18 cellular contexts compared by ENCODE assay signal in genomic region chr17:64328036-64328874, GRCh38.
A peak's percentile ranks its signal among the peaks of the same experiment; 100 is the strongest.
DNase-seq lines count a peak whose midpoint lies in the region; ATAC-seq, FAIRE-seq and TF ChIP-seq lines count a peak whose summit lies in the region.
"Had no signal": no experiment of that assay in that cellular context is flagged by ENCODE, and none has a peak within 500 bp of the region (broad histone marks: within the 10 kb centered on the region; RNA-seq: fewer than 3 reads in every experiment).

No MANE protein-coding gene starts in this region.

- no peak for FAIRE-seq in kidney (lab: Jason Lieb, UNC)
- FAIRE-seq: GM18507 had no signal

- H3K4me1 ChIP-seq in kidney (ENCODE audit: control insufficient read depth in 1 of 2, insufficient read depth in 1 of 2, low read depth in 1 of 2, low read length in 2 of 2) (peaks cover 14 to 19% of the 10 kb centered on the region in 2 donors), sigmoid colon (peaks cover 0 to 4% (median 2%) of the 10 kb centered on the region in 4 donors), uterus (peaks cover 0 to 8% of the 10 kb centered on the region in 2 donors)

- intact Hi-C loops in kidney (cut with DNase I) (no loop called here), sigmoid colon (cut with DNase I) (no loop called here), uterus (cut with DNase I; ENCODE audit: low total_unique reads) (no loop called here)

- POLR2A ChIA-PET in activated naive CD8-positive, alpha-beta T cell treated with anti-CD3 and anti-CD28 coated beads, Interleukin-2, amount 10 ng/mL, durations not matched to agents 7 days and 5 days (lab: Charles Lee) = interaction anchor here (0.6 to 0.9 kb wide), 3 partner anchors 15 to 485 kb away, joined by 3 to 6 read pairs (median 3); no protein-coding TSS in a partner anchor

- peaks cover 46% of the 10 kb centered on the region for H3K36me3 Mint-ChIP-seq in activated naive CD8-positive, alpha-beta T cell treated with anti-CD3 and anti-CD28 coated beads, Interleukin-2, amount 10 ng/mL, durations not matched to agents 7 days and 5 days
- H3K36me3 Mint-ChIP-seq in activated naive CD8-positive, alpha-beta T cell treated with anti-CD3 and anti-CD28 coated beads, Interleukin-2, amount 50 U/mL, for 24 hours (ENCODE audit: low read depth) = peaks cover 5% of the 10 kb centered on the region

- H3K4me3 ChIP-seq in kidney (ENCODE audit: low read length in 2 of 2) (no peak overlapping the region), sigmoid colon (no peak overlapping the region), uterus (no peak overlapping the region)
- H3K4me3 ChIP-seq: cardiac muscle cell had no signal

- H3K9me3 Mint-ChIP-seq in activated naive CD8-positive, alpha-beta T cell treated with anti-CD3 and anti-CD28 coated beads, Interleukin-2, amount 10 ng/mL, durations not matched to agents 7 days and 5 days = no peaks in the 10 kb centered on the region
- H3K9me3 Mint-ChIP-seq in activated naive CD8-positive, alpha-beta T cell treated with anti-CD3 and anti-CD28 coated beads, Interleukin-2, amount 50 U/mL, for 24 hours = no peaks in the 10 kb centered on the region
- H3K9me3 Mint-ChIP-seq: naive thymus-derived CD8-positive, alpha-beta T cell had no signal

- peak overlapping the region; percentile 33 to 76 for H3K27ac ChIP-seq in kidney (ENCODE audit: low read depth in 2 of 2, low read length in 2 of 2)
- H3K27ac ChIP-seq in sigmoid colon = peak overlapping the region; percentile 10 to 70 (median 38)
- H3K27ac ChIP-seq in uterus = peak overlapping the region; percentile 77 to 78
- H3K27ac ChIP-seq: cardiac muscle cell had no signal

- ATAC-seq in activated naive CD8-positive, alpha-beta T cell treated with anti-CD3 and anti-CD28 coated beads, Interleukin-2, amount 10 ng/mL, durations not matched to agents 7 days and 5 days (ENCODE audit: low read depth) = no peak
- ATAC-seq in activated naive CD8-positive, alpha-beta T cell treated with anti-CD3 and anti-CD28 coated beads, Interleukin-2, amount 50 U/mL, for 24 hours = no peak
- ATAC-seq in stimulated activated naive CD8-positive, alpha-beta T cell treated with anti-CD3 and anti-CD28 coated beads, Interleukin-15, Interleukin-2, amounts not matched to agents 100 U/mL and 50 U/mL, for 24 hours = no peak
- ATAC-seq in HG02623 (IDR thresholded peaks at IDR 0.05; ENCODE audit: unreplicated experiment) = no peak
- ATAC-seq: HCT116; naive thymus-derived CD8-positive, alpha-beta T cell had no signal

- no peaks in the 10 kb centered on the region for H3K27me3 ChIP-seq in sigmoid colon
- no peaks in the 10 kb centered on the region for H3K27me3 ChIP-seq in uterus
- H3K27me3 ChIP-seq: cardiac muscle cell had no signal

- no peak for TF ChIP-seq CTCF in kidney (IDR thresholded peaks at IDR 0.05; ENCODE audit: borderline replicate concordance, extremely low read depth, insufficient read depth)
- TF ChIP-seq CTCF in sigmoid colon (IDR thresholded peaks at IDR 0.05) = no peak
- no peak for TF ChIP-seq CTCF in uterus (IDR thresholded peaks at IDR 0.05)

- peaks cover 16% of the 10 kb centered on the region for H3K4me1 Mint-ChIP-seq in activated naive CD8-positive, alpha-beta T cell treated with anti-CD3 and anti-CD28 coated beads, Interleukin-2, amount 10 ng/mL, durations not matched to agents 7 days and 5 days
- peaks cover 33% of the 10 kb centered on the region for H3K4me1 Mint-ChIP-seq in activated naive CD8-positive, alpha-beta T cell treated with anti-CD3 and anti-CD28 coated beads, Interleukin-2, amount 50 U/mL, for 24 hours

- H3K4me3 Mint-ChIP-seq in activated naive CD8-positive, alpha-beta T cell treated with anti-CD3 and anti-CD28 coated beads, Interleukin-2, amount 10 ng/mL, durations not matched to agents 7 days and 5 days = no peak overlapping the region
- no peak overlapping the region for H3K4me3 Mint-ChIP-seq in activated naive CD8-positive, alpha-beta T cell treated with anti-CD3 and anti-CD28 coated beads, Interleukin-2, amount 50 U/mL, for 24 hours

- DNase-seq in activated naive CD8-positive, alpha-beta T cell treated with anti-CD3 and anti-CD28 coated beads, Interleukin-2, amount 10 ng/mL, durations not matched to agents 7 days and 5 days = no peak
- no peak for DNase-seq in activated naive CD8-positive, alpha-beta T cell treated with anti-CD3 and anti-CD28 coated beads, Interleukin-2, amount 50 U/mL, for 24 hours
- no peak for DNase-seq in kidney
- DNase-seq in sigmoid colon = no peak
- DNase-seq in uterus = no peak
- no peak for DNase-seq in NCI-H1930 (lab: John Stamatoyannopoulos, UW)
- DNase-seq in stimulated activated naive CD8-positive, alpha-beta T cell treated with anti-CD3 and anti-CD28 coated beads, Interleukin-15, Interleukin-2, amounts not matched to agents 100 U/mL and 50 U/mL, for 24 hours = no peak
- DNase-seq: 8988T; activated CD4-positive, alpha-beta T cell treated with anti-CD3 and anti-CD28 coated beads, Interleukin-2, amount 50 U/mL, for 1 hour; activated naive CD4-positive, alpha-beta T cell treated with anti-CD3 and anti-CD28 coated beads, Interleukin-2, amount 50 U/mL, for 16 hours; DMS79; effector CD8-positive, alpha-beta T cell; IMR-90; naive thymus-derived CD8-positive, alpha-beta T cell had no signal

- H3K9ac ChIP-seq in kidney (ENCODE audit: low read length in 2 of 2) = peak overlapping the region in 1 of 2 donors; percentile 6

- peak overlapping the region; percentile 15 for H3K27ac Mint-ChIP-seq in activated naive CD8-positive, alpha-beta T cell treated with anti-CD3 and anti-CD28 coated beads, Interleukin-2, amount 10 ng/mL, durations not matched to agents 7 days and 5 days
- no peak overlapping the region for H3K27ac Mint-ChIP-seq in activated naive CD8-positive, alpha-beta T cell treated with anti-CD3 and anti-CD28 coated beads, Interleukin-2, amount 50 U/mL, for 24 hours

- 82 to 84% methylated on average over 8 of the region's 8 CpGs for WGBS in sigmoid colon, 2 donors

- TF ChIP-seq POLR2A in sigmoid colon (IDR thresholded peaks at IDR 0.05) (no peak), uterus (IDR thresholded peaks at IDR 0.05) (no peak)

- TF ChIP-seq EP300 in sigmoid colon (IDR thresholded peaks at IDR 0.05) = no peak

- no peaks in the 10 kb centered on the region for H3K27me3 Mint-ChIP-seq in activated naive CD8-positive, alpha-beta T cell treated with anti-CD3 and anti-CD28 coated beads, Interleukin-2, amount 10 ng/mL, durations not matched to agents 7 days and 5 days
- no peaks in the 10 kb centered on the region for H3K27me3 Mint-ChIP-seq in activated naive CD8-positive, alpha-beta T cell treated with anti-CD3 and anti-CD28 coated beads, Interleukin-2, amount 50 U/mL, for 24 hours
- H3K27me3 Mint-ChIP-seq: naive thymus-derived CD8-positive, alpha-beta T cell had no signal

- H3K36me3 ChIP-seq in kidney (ENCODE audit: control insufficient read depth in 1 of 2, insufficient read depth in 2 of 2, low read length in 2 of 2) = no peaks in the 10 kb centered on the region
- no peaks in the 10 kb centered on the region for H3K36me3 ChIP-seq in sigmoid colon
- no peaks in the 10 kb centered on the region for H3K36me3 ChIP-seq in uterus
- H3K36me3 ChIP-seq: cardiac muscle cell had no signal

- no peaks in the 10 kb centered on the region for H3K9me3 ChIP-seq in kidney (ENCODE audit: control insufficient read depth in 1 of 2, low read length in 2 of 2)
- H3K9me3 ChIP-seq in sigmoid colon = no peaks in the 10 kb centered on the region
- H3K9me3 ChIP-seq in uterus = no peaks in the 10 kb centered on the region
